7 cellular contexts compared by ENCODE assay signal in the genomic region with DNA sequence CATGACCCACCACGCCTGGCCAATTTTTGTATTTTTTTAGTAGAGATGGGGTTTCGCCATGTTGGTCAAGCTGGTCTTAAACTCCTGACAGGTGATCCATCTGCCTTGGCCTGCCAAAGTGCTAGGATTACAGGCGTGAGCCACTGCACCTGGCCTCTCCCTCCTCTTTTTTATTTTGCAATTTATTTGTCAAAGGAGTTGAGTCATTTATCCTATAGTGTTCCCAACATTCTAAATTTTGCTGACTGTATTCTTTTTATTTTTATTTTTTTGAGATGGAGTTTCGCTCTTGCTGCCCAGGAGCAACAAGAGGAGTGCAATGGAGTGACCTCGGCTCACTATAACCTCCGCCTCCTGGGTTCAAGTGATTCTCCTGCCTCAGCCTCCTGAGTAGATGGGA. TPM values are rescaled to one million over a fixed set of nuclear protein-coding genes. Genes with fewer than 3 reads are reported as not detected.
DNase-seq lines count a peak whose midpoint lies in the region; ATAC-seq, FAIRE-seq and TF ChIP-seq lines count a peak whose summit lies in the region.
"Not testable (repeated sequence)": the region's sequence is repeated elsewhere in the genome, so short reads cannot be mapped to it uniquely, and the experiment has no call there.

No MANE protein-coding gene starts in this region.

- intact Hi-C loops in PC-3 (cut with micrococcal nuclease); MCF 10A (cut with micrococcal nuclease); esophagus squamous epithelium (cut with DNase I); HepG2 (cut with micrococcal nuclease; ENCODE audit: unreplicated experiment): not testable (repeated sequence)

- not testable (repeated sequence) for H3K36me3 Mint-ChIP-seq in MCF 10A (ENCODE audit: insufficient read depth, unreplicated experiment)

- H3K27me3 Mint-ChIP-seq in MCF 10A (ENCODE audit: insufficient read depth, unreplicated experiment), result not testable (repeated sequence)

- CTCF ChIA-PET in A549 (lab: Yijun Ruan, JAX), result interaction anchor here (1.0 to 2.7 kb wide), 4 partner anchors 8 to 65 kb away, joined by 3 to 10 read pairs (median 4); no protein-coding TSS in a partner anchor
- CTCF ChIA-PET in PC-3 (lab: Charles Lee); HepG2 (lab: Yijun Ruan, JAX; ENCODE audit: low intra/inter-chr PET ratio, low total read pairs): not testable (repeated sequence)
- CTCF ChIA-PET in MCF 10A (lab: Yijun Ruan, JAX), result interaction anchor here (0.6 to 3.2 kb wide), 3 partner anchors 8 to 509 kb away, joined by 3 to 12 read pairs (median 4); partner anchors contain the start of gene IDE

- not testable (repeated sequence) for H3K9me3 ChIP-seq in A549; PC-3 (ENCODE audit: low read length); RWPE2 (ENCODE audit: severe bottlenecking); esophagus squamous epithelium; HepG2 (ENCODE audit: low read length)

- TF ChIP-seq RAD21 in A549 (conservative IDR thresholded peaks at IDR 0.05 in 1 of 2, IDR thresholded peaks at IDR 0.05 in 1 of 2); HepG2 (CRISPR knock-in tag; IDR thresholded peaks at IDR 0.05): not testable (repeated sequence)

- not testable (repeated sequence) for H3K9ac ChIP-seq in PC-3 (ENCODE audit: low read length); HepG2 (ENCODE audit: insufficient read depth, low read depth, low read length)

- H3K36me3 ChIP-seq in PC-3 (ENCODE audit: low read depth, low read length); RWPE2 (ENCODE audit: low read depth); esophagus squamous epithelium; HepG2 (replicated peaks in 1 of 2; ENCODE audit: control insufficient read depth in 1 of 2, insufficient read depth in 2 of 2, low read length in 2 of 2): not testable (repeated sequence)

- not testable (repeated sequence) for H2AFZ ChIP-seq in PC-3 (ENCODE audit: low read length); HepG2 (ENCODE audit: low read length)

- not testable (repeated sequence) for TF ChIP-seq CTCF in A549 (IDR thresholded peaks at IDR 0.05); PC-3 (conservative IDR thresholded peaks at IDR 0.05; ENCODE audit: low read depth, low read length); RWPE2 (IDR thresholded peaks at IDR 0.05; ENCODE audit: poor library complexity, severe bottlenecking); MCF 10A (IDR thresholded peaks at IDR 0.05; ENCODE audit: unreplicated experiment); epithelial cell of esophagus (IDR thresholded peaks at IDR 0.05; ENCODE audit: insufficient read depth, low read depth, low read length, missing control alignments); esophagus squamous epithelium (IDR thresholded peaks at IDR 0.05); HepG2 (CRISPR knock-in tag; IDR thresholded peaks at IDR 0.05)

- not testable (repeated sequence) for H3K4me3 ChIP-seq in A549; PC-3 (ENCODE audit: low read length); RWPE2 (ENCODE audit: severe bottlenecking); epithelial cell of esophagus (ENCODE audit: low read length); esophagus squamous epithelium; HepG2 (replicated peaks in 1 of 3; ENCODE audit: insufficient read depth in 1 of 3, low read depth in 2 of 3, low read length in 3 of 3)

- H3K9me3 Mint-ChIP-seq in MCF 10A (ENCODE audit: unreplicated experiment), result not testable (repeated sequence)

- 93% methylated on average over 6 of the region's 6 CpGs for WGBS in A549 (ENCODE audit: missing lambda C conversion rate)
- 74 to 89% methylated on average over 6 of the region's 6 CpGs for WGBS in esophagus squamous epithelium, 2 donors
- 64% methylated on average over 6 of the region's 6 CpGs for WGBS in HepG2 (ENCODE audit: low lambda C conversion rate)

- not testable (repeated sequence) for TF ChIP-seq EP300 in A549 (IDR thresholded peaks at IDR 0.05); HepG2 (IDR thresholded peaks at IDR 0.05; ENCODE audit: low read depth in 2 of 2, low read length in 2 of 2); HepG2 (CRISPR knock-in tag; IDR thresholded peaks at IDR 0.05; ENCODE audit: borderline replicate concordance)

- not testable (repeated sequence) for H3K9me2 ChIP-seq in PC-3 (replicated peaks; ENCODE audit: low read length)

- ATAC-seq in A549, PC-3, HepG2: not testable (repeated sequence)
- ATAC-seq in RWPE2 (ENCODE audit: low read depth), result peak; percentile 64; the same call in 1 of the 3 replicates

- H3K4me3 Mint-ChIP-seq in MCF 10A (ENCODE audit: unreplicated experiment), result not testable (repeated sequence)

- H3K79me2 ChIP-seq in PC-3 (ENCODE audit: low read length); HepG2 (ENCODE audit: insufficient read depth, low read length): not testable (repeated sequence)

- not testable (repeated sequence) for H3K27me3 ChIP-seq in PC-3 (ENCODE audit: low read length); RWPE2 (ENCODE audit: insufficient read depth, poor library complexity, severe bottlenecking); esophagus squamous epithelium; HepG2 (ENCODE audit: control insufficient read depth in 1 of 2, insufficient read depth in 2 of 2, low read length in 2 of 2)

- not testable (repeated sequence) for H3K27ac ChIP-seq in A549; PC-3 (ENCODE audit: low read length); RWPE2 (ENCODE audit: poor library complexity, severe bottlenecking); HepG2 (ENCODE audit: extremely low read length, insufficient read depth, low read length)
- H3K27ac ChIP-seq in esophagus squamous epithelium, result peak overlapping the region in 3 of 4 donors; percentile 55 to 69 (median 56)

- in situ Hi-C loops in HepG2 (cut with HindIII; ENCODE audit: extremely low pct_ligation_motif_present, low pct_unique_long_range_greater_than_20kb), result not testable (repeated sequence)

- not testable (repeated sequence) for H4K20me1 ChIP-seq in PC-3 (ENCODE audit: low read length); HepG2 (ENCODE audit: insufficient read depth, low read length)

- POLR2A ChIA-PET in A549 (lab: Yijun Ruan, JAX); PC-3 (lab: Charles Lee; ENCODE audit: unreplicated experiment): not testable (repeated sequence)
- POLR2A ChIA-PET in MCF 10A (lab: Yijun Ruan, JAX), result interaction anchor here (1.1 to 2.0 kb wide), 4 partner anchors 9 to 56 kb away, joined by 3 to 19 read pairs (median 6); no protein-coding TSS in a partner anchor
- POLR2A ChIA-PET in HepG2 (lab: Yijun Ruan, JAX), result interaction anchor here (4.1 kb wide), 1 partner anchor 9 kb away, joined by 27 read pairs; no protein-coding TSS in a partner anchor

- not testable (repeated sequence) for BruUV-seq in PC-3 (replicated peaks; lab: Mats Ljungman, UMichigan); MCF 10A (replicated peaks; lab: Mats Ljungman, UMichigan); HepG2 (replicated peaks; lab: Mats Ljungman, UMichigan)

- H3K4me2 ChIP-seq in A549; PC-3 (ENCODE audit: low read length); HepG2 (ENCODE audit: low read depth, low read length): not testable (repeated sequence)

- not testable (repeated sequence) for H3K4me1 Mint-ChIP-seq in MCF 10A (ENCODE audit: insufficient read depth, unreplicated experiment)

- not testable (repeated sequence) for H3K27ac Mint-ChIP-seq in MCF 10A (ENCODE audit: low read depth, unreplicated experiment)

- FAIRE-seq in A549 (lab: Jason Lieb, UNC); HepG2 (lab: Jason Lieb, UNC): not testable (repeated sequence)

- not testable (repeated sequence) for H3F3A ChIP-seq in PC-3 (ENCODE audit: low read length, unreplicated experiment)

- DNase-seq in A549 (ENCODE audit: low read depth in 1 of 2, low spot score in 1 of 2); RWPE2 (ENCODE audit: low spot score); esophagus squamous epithelium (lab: John Stamatoyannopoulos, UW); HepG2 (ENCODE audit: low spot score): not testable (repeated sequence)
- DNase-seq in PC-3 (peak; percentile 16), MCF 10A (ENCODE audit: unreplicated experiment) (peak; percentile 37), epithelial cell of esophagus (ENCODE audit: low read depth) (peak; percentile 57)

- H3K4me1 ChIP-seq in A549; PC-3 (ENCODE audit: insufficient read depth, low read length); RWPE2 (ENCODE audit: insufficient read depth, poor library complexity, severe bottlenecking); esophagus squamous epithelium: not testable (repeated sequence)
- 0 out of 2 replicates have a peak, but pooled peaks cover 12% of the 10 kb centered on the region for H3K4me1 ChIP-seq in HepG2 (ENCODE audit: insufficient read depth, low read length)

- not testable (repeated sequence) for TF ChIP-seq POLR2A in A549 (IDR thresholded peaks at IDR 0.05; ENCODE audit: low read length); esophagus squamous epithelium (IDR thresholded peaks at IDR 0.05); HepG2 (IDR thresholded peaks at IDR 0.05; ENCODE audit: insufficient read depth in 1 of 2, low read depth in 2 of 2, low read length in 2 of 2)

RNA-seq across cellular contexts. Expression of gene IDE, which starts 8.5 kb away (rescaled TPM):
- polyA plus RNA-seq in A549 (2011; rRNA removed), result 60.9 and 61.1 TPM in 2 replicates
- 8.8 and 10.7 TPM in 2 replicates for polyA plus RNA-seq in A549 (2012; cell fraction: cytosol; rRNA removed)
- 10.5 and 13.4 TPM in 2 replicates for polyA plus RNA-seq in A549 (2012; cell fraction: nucleus; rRNA removed)
- 24.8 to 25.1 TPM (median 25.0 TPM) in 3 replicates for polyA plus RNA-seq in A549 (2017; fragmentation: RNase III; extraction: RNeasy Plus Mini Kit Qiagen cat#74134 plus additional on column Dnase treatment)
- polyA minus RNA-seq in A549 (2011; rRNA and poly(A)+ RNA removed), result 50.6 and 54.9 TPM in 2 replicates
- 23.4 and 28.7 TPM in 2 replicates for total RNA-seq in PC-3 (2014; rRNA removed)
- total RNA-seq in MCF 10A (2022), result 54.6 and 66.4 TPM in 2 replicates
- total RNA-seq in esophagus squamous epithelium, result 10 to 100 TPM; 26.7 to 36.8 (median 29.5) TPM
- total RNA-seq in HepG2 (2016; rRNA removed; fragmentation: Illumina TruSeq; extraction: Trizol), result 52.1 and 94.3 TPM in 2 replicates
- 11.5 and 14.5 TPM in 2 replicates for total RNA-seq in HepG2 (2016; cell fraction: cytosol; rRNA removed; fragmentation: Illumina TruSeq; extraction: Trizol; ENCODE audit: low read depth)
- 52.6 and 85.1 TPM in 2 replicates for total RNA-seq in HepG2 (2016; cell fraction: insoluble cytoplasmic fraction; rRNA removed; fragmentation: Illumina TruSeq; extraction: Trizol)
- 15.4 and 18.2 TPM in 2 replicates for total RNA-seq in HepG2 (2016; cell fraction: membrane; rRNA removed; fragmentation: Illumina TruSeq; extraction: Trizol)
- total RNA-seq in HepG2 (2016; cell fraction: nucleus; rRNA removed; fragmentation: Illumina TruSeq; extraction: Trizol), result 41.2 and 45.5 TPM in 2 replicates
- polyA plus RNA-seq in HepG2 (2011; rRNA removed), result 13.0 and 16.1 TPM in 2 replicates
- polyA plus RNA-seq in HepG2 (2011; cell fraction: cytosol; rRNA removed), result 5.1 and 6.8 TPM in 2 replicates
- polyA plus RNA-seq in HepG2 (2011; cell fraction: nucleus; rRNA removed), result 10.7 and 12.6 TPM in 2 replicates
- 12.6 TPM in 2 replicates for polyA plus RNA-seq in HepG2 (2012)
- 1.8 and 2.2 TPM in 2 replicates for polyA plus RNA-seq in HepG2 (2016; cell fraction: cytosol; fragmentation: Illumina TruSeq; extraction: Trizol; ENCODE audit: low read depth)
- 39.2 and 41.0 TPM in 2 replicates for polyA plus RNA-seq in HepG2 (2016; cell fraction: insoluble cytoplasmic fraction; fragmentation: Illumina TruSeq; extraction: Trizol; ENCODE audit: low read depth)
- 7.3 and 7.4 TPM in 2 replicates for polyA plus RNA-seq in HepG2 (2016; cell fraction: membrane; fragmentation: Illumina TruSeq; extraction: Trizol; ENCODE audit: low read depth)
- polyA plus RNA-seq in HepG2 (2016; cell fraction: nucleus; fragmentation: Illumina TruSeq; extraction: Trizol; ENCODE audit: insufficient read depth, low read depth), result 26.7 and 30.2 TPM in 2 replicates
- 22.9 and 67.2 TPM in 2 replicates for polyA minus RNA-seq in HepG2 (2011; rRNA and poly(A)+ RNA removed; ENCODE audit: low replicate concordance)
- polyA minus RNA-seq in HepG2 (2011; cell fraction: cytosol; rRNA and poly(A)+ RNA removed), result 20.7 and 20.8 TPM in 2 replicates
- polyA minus RNA-seq in HepG2 (2011; cell fraction: nucleus; rRNA and poly(A)+ RNA removed), result 33.0 and 34.4 TPM in 2 replicates

RNA-seq across cellular contexts. Expression of gene KIF11, which starts 10.6 kb away (rescaled TPM):
- polyA plus RNA-seq in A549 (2011; rRNA removed) (29.3 and 38.7 TPM in 2 replicates), A549 (2017; fragmentation: RNase III; extraction: RNeasy Plus Mini Kit Qiagen cat#74134 plus additional on column Dnase treatment) (31.0 to 37.9 TPM (median 32.5 TPM) in 3 replicates), HepG2 (2011; rRNA removed) (4.4 and 8.7 TPM in 2 replicates)
- polyA plus RNA-seq in A549 (2012; cell fraction: cytosol; rRNA removed), result 9.9 and 10.2 TPM in 2 replicates
- 6.9 and 11.2 TPM in 2 replicates for polyA plus RNA-seq in A549 (2012; cell fraction: nucleus; rRNA removed)
- 10.0 and 10.7 TPM in 2 replicates for polyA minus RNA-seq in A549 (2011; rRNA and poly(A)+ RNA removed)
- total RNA-seq in PC-3 (2014; rRNA removed) (25.5 and 26.2 TPM in 2 replicates), MCF 10A (2022) (21.3 and 27.3 TPM in 2 replicates), esophagus squamous epithelium (10 to 100 TPM in 2 of 4 donors, 1 to 10 TPM in 2; 7.4 to 21.5 (median 14.4) TPM), HepG2 (2016; rRNA removed; fragmentation: Illumina TruSeq; extraction: Trizol) (38.4 and 62.8 TPM in 2 replicates)
- total RNA-seq in HepG2 (2016; cell fraction: cytosol; rRNA removed; fragmentation: Illumina TruSeq; extraction: Trizol; ENCODE audit: low read depth), result 4.6 and 6.3 TPM in 2 replicates
- 38.2 and 60.3 TPM in 2 replicates for total RNA-seq in HepG2 (2016; cell fraction: insoluble cytoplasmic fraction; rRNA removed; fragmentation: Illumina TruSeq; extraction: Trizol)
- 10.6 and 12.9 TPM in 2 replicates for total RNA-seq in HepG2 (2016; cell fraction: membrane; rRNA removed; fragmentation: Illumina TruSeq; extraction: Trizol)
- total RNA-seq in HepG2 (2016; cell fraction: nucleus; rRNA removed; fragmentation: Illumina TruSeq; extraction: Trizol), result 25.7 and 27.4 TPM in 2 replicates
- 3.1 and 3.7 TPM in 2 replicates for polyA plus RNA-seq in HepG2 (2011; cell fraction: cytosol; rRNA removed)
- 2.4 and 2.5 TPM in 2 replicates for polyA plus RNA-seq in HepG2 (2011; cell fraction: nucleus; rRNA removed)
- polyA plus RNA-seq in HepG2 (2012), result 5.4 and 15.7 TPM in 2 replicates
- 1.4 and 1.8 TPM in 2 replicates for polyA plus RNA-seq in HepG2 (2016; cell fraction: cytosol; fragmentation: Illumina TruSeq; extraction: Trizol; ENCODE audit: low read depth)
- polyA plus RNA-seq in HepG2 (2016; cell fraction: insoluble cytoplasmic fraction; fragmentation: Illumina TruSeq; extraction: Trizol; ENCODE audit: low read depth), result 45.8 and 45.9 TPM in 2 replicates
- polyA plus RNA-seq in HepG2 (2016; cell fraction: membrane; fragmentation: Illumina TruSeq; extraction: Trizol; ENCODE audit: low read depth), result 4.6 and 5.6 TPM in 2 replicates
- 27.1 and 27.7 TPM in 2 replicates for polyA plus RNA-seq in HepG2 (2016; cell fraction: nucleus; fragmentation: Illumina TruSeq; extraction: Trizol; ENCODE audit: insufficient read depth, low read depth)
- 2.2 and 9.9 TPM in 2 replicates for polyA minus RNA-seq in HepG2 (2011; rRNA and poly(A)+ RNA removed; ENCODE audit: low replicate concordance)
- polyA minus RNA-seq in HepG2 (2011; cell fraction: cytosol; rRNA and poly(A)+ RNA removed), result 8.8 and 10.4 TPM in 2 replicates
- polyA minus RNA-seq in HepG2 (2011; cell fraction: nucleus; rRNA and poly(A)+ RNA removed), result 10.4 and 11.5 TPM in 2 replicates
